ENCODE assay signal across 27 cellular contexts in the genomic region with DNA sequence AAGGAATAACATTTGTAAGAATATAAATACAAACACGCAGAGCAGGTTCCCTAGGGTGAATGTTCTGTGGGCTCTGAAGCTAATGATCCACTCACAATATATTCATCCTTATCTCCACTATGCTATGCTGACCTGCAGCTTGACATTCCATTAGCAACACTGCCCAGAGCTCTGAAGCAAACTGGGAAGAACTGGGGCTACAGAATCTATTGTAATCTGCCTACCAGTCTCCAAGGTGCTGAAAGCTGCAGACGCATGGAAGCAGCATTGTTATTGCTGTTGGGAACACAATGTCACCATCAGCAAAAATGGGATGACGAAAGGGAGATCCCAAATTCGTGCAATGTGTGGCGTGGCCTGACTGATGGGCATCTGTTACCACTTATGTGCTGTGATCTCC.
"Had no signal": no experiment of that assay in that cellular context is flagged by ENCODE, and none has a peak within 500 bp of the region (broad histone marks: within the 10 kb centered on the region; RNA-seq: fewer than 3 reads in every experiment).

No MANE protein-coding gene starts in this region.

- H3K4me2 ChIP-seq: neural progenitor cell had no signal

- H3K27ac Mint-ChIP-seq: dendritic cell treated with granulocyte-macrophage colony-stimulating factor and Interleukin-4, amounts not matched to agents 40 ng/mL and 50 ng/mL, for 4 days; endodermal cell; immature natural killer cell; memory B cell; naive B cell; nephron; neural progenitor cell; progenitor cell of endocrine pancreas; stimulated activated naive B cell treated with anti-CD40 and anti-IgM and Interleukin-4, amounts not matched to agents 10 μg/mL and 1 μg/mL and 100 μg/mL, for 72 hours; stimulated activated naive CD8-positive, alpha-beta T cell treated with anti-CD3 and anti-CD28 coated beads, Interleukin-15, Interleukin-2, amounts not matched to agents 100 ng/mL and 50 ng/mL, for 24 hours had no signal

- H3K27ac ChIP-seq: epithelial cell of prostate, heart right ventricle, neural progenitor cell, parathyroid adenoma, right lobe of liver, thoracic aorta, transverse colon had no signal

- H3K9me3 ChIP-seq: heart right ventricle, mucosa of descending colon, right lobe of liver, thoracic aorta, transverse colon had no signal

- H3K4me3 Mint-ChIP-seq: dendritic cell treated with granulocyte-macrophage colony-stimulating factor and Interleukin-4, amounts not matched to agents 40 ng/mL and 50 ng/mL, for 4 days; endodermal cell; immature natural killer cell; memory B cell; naive B cell; nephron; neural progenitor cell; stimulated activated naive B cell treated with anti-CD40 and anti-IgM and Interleukin-4, amounts not matched to agents 10 μg/mL and 1 μg/mL and 100 μg/mL, for 72 hours; stimulated activated naive CD8-positive, alpha-beta T cell treated with anti-CD3 and anti-CD28 coated beads, Interleukin-15, Interleukin-2, amounts not matched to agents 100 ng/mL and 50 ng/mL, for 24 hours had no signal

- H3K4me1 ChIP-seq: heart right ventricle, neural progenitor cell, parathyroid adenoma, transverse colon had no signal

- H3K36me3 Mint-ChIP-seq: immature natural killer cell; memory B cell; naive B cell; neural progenitor cell; stimulated activated naive B cell treated with anti-CD40 and anti-IgM and Interleukin-4, amounts not matched to agents 10 μg/mL and 1 μg/mL and 100 μg/mL, for 72 hours had no signal

- H3K9ac ChIP-seq: neural progenitor cell, parathyroid adenoma had no signal

- H3K36me3 ChIP-seq: heart right ventricle, neural progenitor cell, right lobe of liver, thoracic aorta, transverse colon had no signal

- H3K79me2 ChIP-seq: parathyroid adenoma had no signal

- H2AFZ ChIP-seq: neural progenitor cell, parathyroid adenoma had no signal

- ATAC-seq: esophagus mucosa; heart right ventricle; left lobe of liver; mucosa of descending colon; right lobe of liver; stimulated activated naive B cell treated with anti-CD40 and anti-IgM and Interleukin-4, amounts not matched to agents 10 μg/mL and 1 μg/mL and 100 μg/mL, for 72 hours had no signal

- DNase-seq: effector CD8-positive, alpha-beta T cell; endodermal cell; foreskin melanocyte; glutamatergic neuron; heart right ventricle; hippocampal formation; immature natural killer cell; mucosa of descending colon; naive B cell; right lobe of liver; small intestine; stimulated activated CD4-positive, alpha-beta T cell treated with anti-CD3 and anti-CD28 coated beads, Interleukin-15, amount 100 ng/mL, for 24 hours; stimulated activated CD4-positive, alpha-beta T cell treated with anti-CD3 and anti-CD28 coated beads, Interleukin-2, amount 100 ng/mL, for 48 hours; stimulated activated naive B cell treated with anti-CD40 and anti-IgM and Interleukin-4, amounts not matched to agents 10 μg/mL and 1 μg/mL and 100 μg/mL, for 72 hours; transverse colon had no signal

- H3K27me3 ChIP-seq: neural progenitor cell, right lobe of liver, transverse colon had no signal

- H3K27me3 Mint-ChIP-seq: dendritic cell treated with granulocyte-macrophage colony-stimulating factor and Interleukin-4, amounts not matched to agents 40 ng/mL and 50 ng/mL, for 4 days; progenitor cell of endocrine pancreas; stimulated activated naive B cell treated with anti-CD40 and anti-IgM and Interleukin-4, amounts not matched to agents 10 μg/mL and 1 μg/mL and 100 μg/mL, for 72 hours had no signal

- H3K4me3 ChIP-seq: heart right ventricle, lung, mucosa of descending colon, neural progenitor cell, right lobe of liver, thoracic aorta, transverse colon had no signal

- H3K4me1 Mint-ChIP-seq: endodermal cell; immature natural killer cell; memory B cell; naive B cell; nephron; neural progenitor cell; stimulated activated naive B cell treated with anti-CD40 and anti-IgM and Interleukin-4, amounts not matched to agents 10 μg/mL and 1 μg/mL and 100 μg/mL, for 72 hours had no signal

- H3K9me3 Mint-ChIP-seq: dendritic cell treated with granulocyte-macrophage colony-stimulating factor and Interleukin-4, amounts not matched to agents 40 ng/mL and 50 ng/mL, for 4 days; immature natural killer cell; memory B cell; nephron; neural progenitor cell; stimulated activated naive B cell treated with anti-CD40 and anti-IgM and Interleukin-4, amounts not matched to agents 10 μg/mL and 1 μg/mL and 100 μg/mL, for 72 hours; stimulated activated naive CD8-positive, alpha-beta T cell treated with anti-CD3 and anti-CD28 coated beads, Interleukin-15, Interleukin-2, amounts not matched to agents 100 ng/mL and 50 ng/mL, for 24 hours had no signal
